ENCODE assay signal across 8 cellular contexts in genomic region chr1:161766102-161766981, GRCh38. TPM values are rescaled to one million over a fixed set of nuclear protein-coding genes. Genes with fewer than 3 reads are reported as not detected.
DNase-seq lines count a peak whose midpoint lies in the region; ATAC-seq, FAIRE-seq and TF ChIP-seq lines count a peak whose summit lies in the region.

Gene ATF6, plus strand, starts transcription at chr1:161766320. Its CDS starts 41 bp downstream, at chr1:161766361.

- TF ChIP-seq EP300 in HepG2 (IDR thresholded peaks at IDR 0.05; ENCODE audit: low read depth in 2 of 2, low read length in 2 of 2) (peak; percentile 29 to 49; a peak in 2 of 4 replicates), HepG2 (CRISPR knock-in tag; IDR thresholded peaks at IDR 0.05; ENCODE audit: borderline replicate concordance) (peak; percentile 19; the same call in 1 of the 2 replicates)

- POLR2A ChIA-PET in HepG2 (lab: Yijun Ruan, JAX), result interaction anchor here (1.0 kb wide), 1 partner anchor 17 kb away, joined by 3 read pairs; the partner anchor contains the start of gene DUSP12

- ATAC-seq in HG03460 (IDR thresholded peaks at IDR 0.05; ENCODE audit: unreplicated experiment), result peak; percentile 71
- ATAC-seq in HepG2, result peak; percentile 77

- H4K20me1 ChIP-seq in HepG2 (ENCODE audit: insufficient read depth, low read length), result no peaks in the 10 kb centered on the region

- no peak for TF ChIP-seq CTCF in HepG2 (CRISPR knock-in tag; IDR thresholded peaks at IDR 0.05)

- H3K4me3 ChIP-seq in HepG2 (replicated peaks in 1 of 3; ENCODE audit: insufficient read depth in 1 of 3, low read depth in 2 of 3, low read length in 3 of 3), result peak within 1 kb of the TSS; percentile 89 to 98 (median 94)

- peak; percentile 88 for FAIRE-seq in HepG2 (lab: Jason Lieb, UNC)

- CTCF ChIA-PET in HepG2 (lab: Yijun Ruan, JAX; ENCODE audit: low intra/inter-chr PET ratio, low total read pairs), result no interaction called here

- H3K79me2 ChIP-seq in HepG2 (ENCODE audit: insufficient read depth, low read length), result peaks cover 33% of the 10 kb centered on the region

- H2AFZ ChIP-seq in HepG2 (ENCODE audit: low read length), result peak within 1 kb of the TSS; percentile 79

- H3K4me1 ChIP-seq in HepG2 (ENCODE audit: insufficient read depth, low read length), result peaks cover 25% of the 10 kb centered on the region

- DNase-seq in Ammon's horn (ENCODE audit: low spot score) (peak; percentile 89), GM19238 (ENCODE audit: insufficient read length, low spot score) (peak; percentile 42), NCI-H526 treated with DMSO at 0.1 percent for 48 hours (lab: John Stamatoyannopoulos, UW) (peak; percentile 98), dermis blood vessel endothelial cell (peak; percentile 97), HepG2 (ENCODE audit: low spot score) (peak; percentile 93)
- peak; percentile 74 for DNase-seq in activated CD4-positive, alpha-beta T cell treated with anti-CD3 and anti-CD28 coated beads, Interleukin-2, amount 50 U/mL, for 1 hour
- peak; percentile 70 for DNase-seq in stimulated activated CD4-positive, alpha-beta T cell treated with anti-CD3 and anti-CD28 coated beads, Interleukin-2, amount 100 ng/mL, for 48 hours

- 1% methylated on average over 35 of the region's 35 CpGs for WGBS in HepG2 (ENCODE audit: low lambda C conversion rate)

- no peaks in the 10 kb centered on the region; a peak in 2 of 5 replicates for H3K27me3 ChIP-seq in HepG2 (ENCODE audit: control insufficient read depth in 1 of 2, insufficient read depth in 2 of 2, low read length in 2 of 2)

- TF ChIP-seq RAD21 in HepG2 (CRISPR knock-in tag; IDR thresholded peaks at IDR 0.05), result no peak

- H3K36me3 ChIP-seq in HepG2 (replicated peaks in 1 of 2; ENCODE audit: control insufficient read depth in 1 of 2, insufficient read depth in 2 of 2, low read length in 2 of 2), result no peaks in the 10 kb centered on the region

- TSS peak; percentile 69 for BruUV-seq in HepG2 (replicated peaks; lab: Mats Ljungman, UMichigan)

- peak; percentile 58 to 74; a peak in 3 of 4 replicates for TF ChIP-seq POLR2A in HepG2 (IDR thresholded peaks at IDR 0.05; ENCODE audit: insufficient read depth in 1 of 2, low read depth in 2 of 2, low read length in 2 of 2)

- H3K4me2 ChIP-seq in HepG2 (ENCODE audit: low read depth, low read length), result peak within 1 kb of the TSS; percentile 80

- H3K9ac ChIP-seq in HepG2 (ENCODE audit: insufficient read depth, low read depth, low read length), result peak within 1 kb of the TSS; percentile 95

- H3K27ac ChIP-seq in HepG2 (ENCODE audit: extremely low read length, insufficient read depth, low read length), result peak within 1 kb of the TSS; percentile 87

- intact Hi-C loops in HepG2 (cut with micrococcal nuclease; ENCODE audit: unreplicated experiment), result no loop called here

- no peaks in the 10 kb centered on the region for H3K9me3 ChIP-seq in HepG2 (ENCODE audit: low read length)

- in situ Hi-C loops in HepG2 (cut with HindIII; ENCODE audit: extremely low pct_ligation_motif_present, low pct_unique_long_range_greater_than_20kb), result no loop called here

TF ChIP-seq in HepG2, 621 proteins besides CTCF, POLR2A, EP300 and RAD21 (continues in another document):
- no peak for TF ChIP-seq DNMT1 (CRISPR knock-in tag; IDR thresholded peaks at IDR 0.05)
- no peak for TF ChIP-seq USF2 (IDR thresholded peaks at IDR 0.05; ENCODE audit: low read depth, low read length)
- no peak for TF ChIP-seq USF2 (CRISPR knock-in tag; IDR thresholded peaks at IDR 0.05; ENCODE audit: borderline replicate concordance)
- no peak for TF ChIP-seq ZMAT3 (CRISPR knock-in tag; conservative IDR thresholded peaks at IDR 0.05)
- no peak for TF ChIP-seq RFX1 (IDR thresholded peaks at IDR 0.05)
- no peak for TF ChIP-seq RARA (CRISPR knock-in tag; IDR thresholded peaks at IDR 0.05)
- no peak for TF ChIP-seq ZNF292 (CRISPR knock-in tag; IDR thresholded peaks at IDR 0.05; ENCODE audit: borderline replicate concordance, low read depth)
- no peak for TF ChIP-seq ZFAT (CRISPR knock-in tag; conservative IDR thresholded peaks at IDR 0.05)
- TF ChIP-seq ETV6 (CRISPR knock-in tag; conservative IDR thresholded peaks at IDR 0.05), result no peak
- TF ChIP-seq ZNF296 (CRISPR knock-in tag; conservative IDR thresholded peaks at IDR 0.05), result no peak
- peak; percentile 80; the same call in 1 of the 2 replicates for TF ChIP-seq ZSCAN31 (CRISPR knock-in tag; IDR thresholded peaks at IDR 0.05; ENCODE audit: low read depth)
- TF ChIP-seq ZNF101 (CRISPR knock-in tag; IDR thresholded peaks at IDR 0.05; ENCODE audit: borderline replicate concordance, low read depth), result no peak
- no peak; the same call in 1 of the 2 replicates for TF ChIP-seq ZNF281 (CRISPR knock-in tag; IDR thresholded peaks at IDR 0.05; ENCODE audit: borderline replicate concordance)

RNA-seq across cellular contexts. Expression of gene ATF6, which starts in this region (rescaled TPM):
- total RNA-seq in dermis blood vessel endothelial cell, result 65.0 and 73.6 TPM in 2 replicates
- 10.5 and 13.2 TPM in 2 replicates for total RNA-seq in HepG2 (2016; rRNA removed; fragmentation: Illumina TruSeq; extraction: Trizol)
- total RNA-seq in HepG2 (2016; cell fraction: cytosol; rRNA removed; fragmentation: Illumina TruSeq; extraction: Trizol; ENCODE audit: low read depth), result 1.8 TPM in 2 replicates
- 9.5 and 13.6 TPM in 2 replicates for total RNA-seq in HepG2 (2016; cell fraction: insoluble cytoplasmic fraction; rRNA removed; fragmentation: Illumina TruSeq; extraction: Trizol)
- total RNA-seq in HepG2 (2016; cell fraction: membrane; rRNA removed; fragmentation: Illumina TruSeq; extraction: Trizol), result 3.0 and 3.7 TPM in 2 replicates
- total RNA-seq in HepG2 (2016; cell fraction: nucleus; rRNA removed; fragmentation: Illumina TruSeq; extraction: Trizol), result 17.5 and 19.5 TPM in 2 replicates
- 12.9 and 14.5 TPM in 2 replicates for polyA plus RNA-seq in HepG2 (2011; rRNA removed)
- 7.9 and 12.5 TPM in 2 replicates for polyA plus RNA-seq in HepG2 (2011; cell fraction: cytosol; rRNA removed)
- 3.8 and 5.4 TPM in 2 replicates for polyA plus RNA-seq in HepG2 (2011; cell fraction: nucleus; rRNA removed)
- polyA plus RNA-seq in HepG2 (2012), result 12.0 and 12.6 TPM in 2 replicates
- 0.79 and 0.95 TPM in 2 replicates for polyA plus RNA-seq in HepG2 (2016; cell fraction: cytosol; fragmentation: Illumina TruSeq; extraction: Trizol; ENCODE audit: low read depth)
- 8.2 and 8.6 TPM in 2 replicates for polyA plus RNA-seq in HepG2 (2016; cell fraction: insoluble cytoplasmic fraction; fragmentation: Illumina TruSeq; extraction: Trizol; ENCODE audit: low read depth)
- 1.6 and 2.6 TPM in 2 replicates for polyA plus RNA-seq in HepG2 (2016; cell fraction: membrane; fragmentation: Illumina TruSeq; extraction: Trizol; ENCODE audit: low read depth)
- polyA plus RNA-seq in HepG2 (2016; cell fraction: nucleus; fragmentation: Illumina TruSeq; extraction: Trizol; ENCODE audit: insufficient read depth, low read depth), result 15.9 and 18.8 TPM in 2 replicates
- polyA minus RNA-seq in HepG2 (2011; rRNA and poly(A)+ RNA removed; ENCODE audit: low replicate concordance), result 16.3 and 37.0 TPM in 2 replicates
- polyA minus RNA-seq in HepG2 (2011; cell fraction: cytosol; rRNA and poly(A)+ RNA removed), result 11.0 and 13.5 TPM in 2 replicates
- polyA minus RNA-seq in HepG2 (2011; cell fraction: nucleus; rRNA and poly(A)+ RNA removed), result 26.9 and 31.3 TPM in 2 replicates

Comparison
In these comparisons a context has a peak if more than half of its experiments do, and no peak if none do; other contexts are left out.
1. Peak in every context shown above with its lines: DNase-seq, ATAC-seq, H3K4me3 ChIP-seq and H3K27ac ChIP-seq.
2. DNase-seq: peak in every context shown above with its lines; median percentile 98 in NCI-H526 treated with DMSO at 0.1 percent for 48 hours; 97 in dermis blood vessel endothelial cell; 93 in HepG2; 89 in Ammon's horn; 74 in activated CD4-positive, alpha-beta T cell treated with anti-CD3 and anti-CD28 coated beads, Interleukin-2, amount 50 U/mL, for 1 hour; 70 in stimulated activated CD4-positive, alpha-beta T cell treated with anti-CD3 and anti-CD28 coated beads, Interleukin-2, amount 100 ng/mL, for 48 hours; 42 in GM19238.